14 cellular contexts compared by ENCODE assay signal in genomic region chr10:88428442-88428841, GRCh38.
A peak's percentile ranks its signal among the peaks of the same experiment; 100 is the strongest.
DNase-seq lines count a peak whose midpoint lies in the region; ATAC-seq lines count a peak whose summit lies in the region.
"Had no signal": no experiment of that assay in that cellular context is flagged by ENCODE, and none has a peak within 500 bp of the region (broad histone marks: within the 10 kb centered on the region; RNA-seq: fewer than 3 reads in every experiment).

No MANE protein-coding gene starts in this region.

- no peaks in the 10 kb centered on the region for H3K9me3 ChIP-seq in mesodermal cell (ENCODE audit: control insufficient read depth, low read length)

- no peak overlapping the region for H3K4me3 ChIP-seq in mesodermal cell (ENCODE audit: extremely low read depth, insufficient read depth, low read length, poor library complexity, severe bottlenecking)
- H3K4me3 ChIP-seq: neural progenitor cell had no signal

- peaks cover 6% of the 10 kb centered on the region for H3K4me1 ChIP-seq in mesodermal cell (ENCODE audit: control insufficient read depth, insufficient read depth, low read length, poor library complexity, severe bottlenecking)
- H3K4me1 ChIP-seq: neural progenitor cell had no signal

- DNase-seq in DMS153 treated with DMSO at 0.1 percent for 48 hours (lab: John Stamatoyannopoulos, UW; ENCODE audit: unreplicated experiment) (peak; percentile 39), NCI-H146 (lab: John Stamatoyannopoulos, UW) (peak; percentile 79), amniotic epithelial cell (ENCODE audit: low read depth) (peak; percentile 62), NCI-H1048 (lab: John Stamatoyannopoulos, UW) (no peak), left lobe of liver (ENCODE audit: low spot score) (no peak)
- DNase-seq: activated CD4-positive, alpha-beta T cell treated with anti-CD3 and anti-CD28 coated beads for 4 hours; activated gamma-delta T cell treated with Interleukin-2 at 50 U/mL for 16 hours; effector memory CD4-positive, alpha-beta T cell; NCI-H1105; stimulated activated CD4-positive, alpha-beta T cell treated with anti-CD3 and anti-CD28 coated beads, Interleukin-2, amount 100 ng/mL, for 24 hours had no signal

- no peaks in the 10 kb centered on the region for H3K36me3 ChIP-seq in mesodermal cell (ENCODE audit: control insufficient read depth, insufficient read depth, low read length)
- H3K36me3 ChIP-seq: neural progenitor cell had no signal

- 78% methylated on average over 1 of the region's 1 CpG; no CpG with 5 or more reads in 1 of the 2 experiments for WGBS in mesodermal cell (ENCODE audit: insufficient coverage in 2 of 2), 2 experiments

- ATAC-seq in GM21515 (IDR thresholded peaks at IDR 0.05; ENCODE audit: unreplicated experiment) = no peak
- no peak for ATAC-seq in HG02938 (IDR thresholded peaks at IDR 0.05; ENCODE audit: unreplicated experiment)
- ATAC-seq in left lobe of liver = no peak

- peak overlapping the region; percentile 10 for H3K27ac ChIP-seq in mesodermal cell (ENCODE audit: low read depth, low read length, severe bottlenecking)
- H3K27ac ChIP-seq: neural progenitor cell had no signal

Comparison
In these comparisons a context has a peak if more than half of its experiments do, and no peak if none do; other contexts are left out.
1. DNase-seq: peak in DMS153 treated with DMSO at 0.1 percent for 48 hours (single experiment), NCI-H146 (single experiment) and amniotic epithelial cell (single experiment); none in NCI-H1048 (single experiment) and left lobe of liver (single experiment).